Comparison of ENCODE assay signal across 7 cellular contexts in genomic region chr10:32346134-32346550, GRCh38. TPM values are rescaled to one million over a fixed set of nuclear protein-coding genes. Genes with fewer than 3 reads are reported as not detected.
A peak's percentile ranks its signal among the peaks of the same experiment; 100 is the strongest.
DNase-seq lines count a peak whose midpoint lies in the region; ATAC-seq lines count a peak whose summit lies in the region.

No MANE protein-coding gene starts in this region.

- peak; percentile 83 for DNase-seq in NCI-H1694 (lab: John Stamatoyannopoulos, UW)
- DNase-seq in T-helper 17 cell, result peak; percentile 92 to 94 (median 94)
- DNase-seq in astrocyte of the hippocampus (ENCODE audit: low read depth, low spot score), result peak; percentile 99
- peak; percentile 89 to 93 for DNase-seq in hippocampal formation (lab: John Stamatoyannopoulos, UW)
- peak; percentile 96 for DNase-seq in retina

- no peaks in the 10 kb centered on the region for H3K9me3 ChIP-seq in T-helper 17 cell (ENCODE audit: control insufficient read depth, low read length, poor library complexity, severe bottlenecking)

- peaks cover 47% of the 10 kb centered on the region for H3K4me1 Mint-ChIP-seq in T-helper 17 cell

- peak overlapping the region; percentile 92 for H3K4me3 Mint-ChIP-seq in T-helper 17 cell

- peak overlapping the region; percentile 97 for H3K27ac Mint-ChIP-seq in T-helper 17 cell

- peaks cover 8% of the 10 kb centered on the region for H3K36me3 Mint-ChIP-seq in T-helper 17 cell (ENCODE audit: low read depth)

- H3K27me3 Mint-ChIP-seq in T-helper 17 cell, result no peaks in the 10 kb centered on the region

- peak; percentile 84 for ATAC-seq in GM18502 (IDR thresholded peaks at IDR 0.05; ENCODE audit: poor library complexity, unreplicated experiment)
- ATAC-seq in HG02938 (IDR thresholded peaks at IDR 0.05; ENCODE audit: unreplicated experiment), result peak; percentile 62
- peak; percentile 87 for ATAC-seq in T-helper 17 cell

RNA-seq across cellular contexts. Expression of gene EPC1, which starts 0.8 kb away (rescaled TPM):
- total RNA-seq in T-helper 17 cell, result 100 to 1,000 TPM; 178 to 189 TPM

Comparison
In these comparisons a context has a peak if more than half of its experiments do, and no peak if none do; other contexts are left out.
1. Peak in every context shown above with its lines: DNase-seq and ATAC-seq.